ENCODE assay signal across 10 cellular contexts in the genomic region with DNA sequence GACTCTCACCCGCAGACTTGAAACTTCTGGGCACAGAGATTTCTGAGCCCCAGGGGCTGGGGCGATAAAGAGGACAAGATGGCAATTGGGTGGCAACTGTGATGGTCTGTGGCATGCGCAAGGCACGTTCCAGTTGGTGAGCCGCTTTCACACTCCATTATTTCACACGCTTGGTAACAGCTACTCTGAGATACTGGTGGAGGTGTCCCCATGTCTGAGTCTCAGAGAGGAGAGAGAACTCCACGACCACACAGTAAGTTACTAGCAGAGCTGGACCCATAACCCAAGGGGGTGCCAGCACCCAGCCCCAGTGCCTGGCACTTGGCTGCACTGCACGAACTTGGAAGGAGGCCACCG. TPM values are rescaled to one million over a fixed set of nuclear protein-coding genes. Genes with fewer than 3 reads are reported as not detected.
A peak's percentile ranks its signal among the peaks of the same experiment; 100 is the strongest.
DNase-seq lines count a peak whose midpoint lies in the region; ATAC-seq and TF ChIP-seq lines count a peak whose summit lies in the region.
"Had no signal": no experiment of that assay in that cellular context is flagged by ENCODE, and none has a peak within 500 bp of the region (broad histone marks: within the 10 kb centered on the region; RNA-seq: fewer than 3 reads in every experiment).

No MANE protein-coding gene starts in this region.

- H3K79me2 ChIP-seq in mammary epithelial cell (ENCODE audit: insufficient read depth, low read length): no peaks in the 10 kb centered on the region

- peak overlapping the region; percentile 65 for H3K4me2 ChIP-seq in mammary epithelial cell (ENCODE audit: insufficient read depth, low read depth, low read length)

- no peak for DNase-seq in Right ventricle myocardium superior
- no peak for DNase-seq in Right ventricle myocardium inferior (ENCODE audit: missing footprints)
- DNase-seq in mammary epithelial cell: no peak
- DNase-seq in lower lobe of right lung: no peak
- DNase-seq in aorta: no peak
- no peak for DNase-seq in NCI-H1417 (lab: John Stamatoyannopoulos, UW)
- no peak for DNase-seq in LoVo (ENCODE audit: low spot score)
- DNase-seq in SKM-1 (lab: John Stamatoyannopoulos, UW; ENCODE audit: unreplicated experiment): no peak
- DNase-seq: SIG-M5 had no signal

- H3K4me3 ChIP-seq in mammary epithelial cell (replicated peaks in 1 of 3; ENCODE audit: insufficient read depth in 1 of 3, low read depth in 2 of 3, low read length in 3 of 3) (no peak overlapping the region), lower lobe of right lung (no peak overlapping the region), aorta (ENCODE audit: low read length in 2 of 2) (no peak overlapping the region)

- H4K20me1 ChIP-seq in mammary epithelial cell (ENCODE audit: insufficient read depth, low read length): no peaks in the 10 kb centered on the region

- dilution Hi-C loops in mammary epithelial cell (cut with HindIII; ENCODE audit: low sequenced_read_pairs): no loop called here

- no TSS peak for BruUV-seq in mammary epithelial cell (replicated peaks; lab: Mats Ljungman, UMichigan)

- ATAC-seq in Right ventricle myocardium superior (ENCODE audit: poor library complexity) (peak; percentile 5), Right ventricle myocardium inferior (no peak), lower lobe of right lung (peak; percentile 3 to 25), aorta (ENCODE audit: low FRiP score) (peak; percentile 30)

- TF ChIP-seq CTCF in mammary epithelial cell (conservative IDR thresholded peaks at IDR 0.05 in 1 of 2, IDR thresholded peaks at IDR 0.05 in 1 of 2; ENCODE audit: extremely low read depth in 1 of 2, insufficient read depth in 1 of 2, low read depth in 1 of 2, low read length in 2 of 2) (no peak), lower lobe of right lung (IDR thresholded peaks at IDR 0.05) (no peak)

- WGBS in mammary epithelial cell (ENCODE audit: low coverage, missing lambda C conversion rate): 54% methylated on average over 9 of the region's 9 CpGs
- 47% methylated on average over 9 of the region's 9 CpGs for WGBS in aorta, 2 donors

- H3K36me3 ChIP-seq in mammary epithelial cell (ENCODE audit: insufficient read depth, low read length) (no peaks in the 10 kb centered on the region), lower lobe of right lung (no peaks in the 10 kb centered on the region), aorta (ENCODE audit: control insufficient read depth in 1 of 2, insufficient read depth in 2 of 2, low read length in 1 of 2) (no peaks in the 10 kb centered on the region)

- CTCF ChIA-PET in mammary epithelial cell (lab: Charles Lee; ENCODE audit: low non-redundant PET): no interaction called here

- peaks cover 17% of the 10 kb centered on the region for H3K4me1 ChIP-seq in mammary epithelial cell (ENCODE audit: insufficient read depth, low read length)
- H3K4me1 ChIP-seq in lower lobe of right lung: peaks cover 8% of the 10 kb centered on the region
- no peaks in the 10 kb centered on the region for H3K4me1 ChIP-seq in aorta (ENCODE audit: control insufficient read depth in 1 of 2, insufficient read depth in 2 of 2, low read length in 2 of 2)
- H3K4me1 ChIP-seq: foreskin keratinocyte had no signal

- no peaks in the 10 kb centered on the region for H3K27me3 ChIP-seq in mammary epithelial cell (ENCODE audit: insufficient read depth, low read length)
- H3K27me3 ChIP-seq in lower lobe of right lung (ENCODE audit: low read depth): peaks cover 45% of the 10 kb centered on the region
- H3K27me3 ChIP-seq in aorta (ENCODE audit: control insufficient read depth in 1 of 2, insufficient read depth in 2 of 2, low read length in 1 of 2): no peaks in the 10 kb centered on the region

- H2AFZ ChIP-seq in mammary epithelial cell (ENCODE audit: low read depth, low read length): peak overlapping the region; percentile 51

- no peak overlapping the region for H3K9ac ChIP-seq in mammary epithelial cell (ENCODE audit: insufficient read depth, low read length)

- intact Hi-C loops in Right ventricle myocardium superior (cut with DNase I) (no loop called here), Right ventricle myocardium inferior (cut with DNase I) (loop anchor here (5.0 kb wide), 2 partner anchors 44 to 64 kb away; no protein-coding TSS in a partner anchor), mammary epithelial cell (cut with micrococcal nuclease) (no loop called here), lower lobe of right lung (cut with DNase I) (no loop called here), aorta (cut with DNase I) (no loop called here)

- H3K9me3 ChIP-seq in mammary epithelial cell (replicated peaks; ENCODE audit: insufficient read depth, low read length): no peaks in the 10 kb centered on the region
- no peaks in the 10 kb centered on the region for H3K9me3 ChIP-seq in lower lobe of right lung
- H3K9me3 ChIP-seq in aorta (ENCODE audit: control insufficient read depth, low read length): no peaks in the 10 kb centered on the region

- in situ Hi-C loops in mammary epithelial cell (cut with MboI; ENCODE audit: low sequenced_read_pairs in 2 of 2): no loop called here

- H3K27ac ChIP-seq in mammary epithelial cell (ENCODE audit: insufficient read depth, low read depth, low read length) (no peak overlapping the region), lower lobe of right lung (no peak overlapping the region), aorta (ENCODE audit: low read depth in 1 of 2, low read length in 2 of 2) (no peak overlapping the region)
- H3K27ac ChIP-seq: foreskin keratinocyte had no signal

RNA-seq across cellular contexts. Expression of a gene that starts 6.0 kb away (rescaled TPM):
- total RNA-seq in Right ventricle myocardium superior: 16.6 TPM
- 16.0 TPM for total RNA-seq in Right ventricle myocardium inferior
- total RNA-seq in mammary epithelial cell: not detected
- 0.03 TPM for polyA plus RNA-seq in mammary epithelial cell
- not detected for polyA minus RNA-seq in mammary epithelial cell
- not detected for total RNA-seq in lower lobe of right lung
- not detected for total RNA-seq in aorta
- not detected for polyA plus RNA-seq in aorta
- total RNA-seq: foreskin keratinocyte had no signal

RNA-seq across cellular contexts. Expression of a gene that starts 6.9 kb away (rescaled TPM):
- total RNA-seq in Right ventricle myocardium superior (3.1 TPM), Right ventricle myocardium inferior (4.4 TPM), mammary epithelial cell (10 to 100 TPM; 12.3 to 18.4 TPM), lower lobe of right lung (8.3 TPM), aorta (10 to 100 TPM; 12.9 to 24.0 TPM)
- polyA plus RNA-seq in mammary epithelial cell (17.8 TPM), aorta (10 to 100 TPM; 17.6 to 25.8 TPM)
- polyA minus RNA-seq in mammary epithelial cell: 5.2 TPM

RNA-seq across cellular contexts. Expression of a gene that starts 45.1 kb away (rescaled TPM):
- total RNA-seq in Right ventricle myocardium superior (193 TPM), Right ventricle myocardium inferior (195 TPM), mammary epithelial cell (100 to 1,000 TPM; 235 to 405 TPM), lower lobe of right lung (457 TPM), aorta (100 to 1,000 TPM; 377 to 555 TPM)
- polyA plus RNA-seq in mammary epithelial cell (162 TPM), aorta (100 to 1,000 TPM in 1 of 2 donors, 10 to 100 TPM in 1; 50.0 to 355 TPM)
- polyA minus RNA-seq in mammary epithelial cell: 270 TPM

Comparison
In these comparisons a context has a peak if more than half of its experiments do, and no peak if none do; other contexts are left out.
1. RNA of a gene that starts 6.0 kb away (total RNA-seq): 16.6 TPM in Right ventricle myocardium superior (single experiment) and 16.0 TPM in Right ventricle myocardium inferior (single experiment); not detected in mammary epithelial cell, not detected in lower lobe of right lung (single experiment) and not detected in aorta; every median in the first group is over 10 times any median in the second.